Comparison of ENCODE assay signal across 1 cellular context in the genomic region with DNA sequence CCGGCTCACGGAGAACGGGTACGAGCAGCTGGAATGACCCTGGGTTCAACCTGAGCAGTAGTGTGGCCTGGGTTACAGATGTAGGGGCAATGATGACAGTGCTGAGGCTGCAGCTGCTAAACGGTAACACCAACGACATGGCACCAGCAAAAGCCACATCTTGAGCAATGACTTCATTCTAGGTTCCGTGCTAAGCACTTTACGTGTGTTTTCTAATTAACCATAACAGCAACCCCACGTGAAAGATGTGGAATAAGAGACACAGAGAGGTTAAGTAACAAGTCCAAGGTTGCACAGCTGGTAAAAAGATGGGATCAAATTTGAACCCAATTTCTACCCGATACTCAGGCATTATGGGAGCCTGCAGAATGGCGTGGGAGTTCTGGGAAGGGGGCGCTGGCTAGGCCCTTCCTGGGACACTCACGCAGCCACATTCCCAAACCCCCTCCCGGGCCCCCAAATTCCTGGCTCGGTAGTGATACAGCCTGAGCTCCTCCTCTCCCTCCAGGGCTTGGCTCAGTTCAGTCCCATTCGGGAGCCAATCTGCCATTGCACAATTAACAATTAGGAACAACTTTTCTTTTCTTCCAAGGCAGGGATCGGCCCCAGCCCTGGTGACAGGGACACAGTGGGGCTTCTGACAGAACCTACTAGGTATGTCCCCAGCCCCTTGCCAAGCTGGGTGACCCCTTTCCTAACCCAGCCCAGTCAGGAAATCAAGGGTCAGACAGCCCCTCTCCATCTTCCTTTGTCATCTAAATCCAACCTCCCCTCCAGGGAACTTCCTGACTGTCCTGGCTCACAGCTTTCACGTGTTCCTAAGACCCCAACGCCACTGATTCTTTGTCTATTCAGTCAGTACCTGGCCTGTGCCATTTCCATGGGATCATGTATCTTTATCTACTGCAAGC.
TF ChIP-seq lines count a peak whose summit lies in the region.

No MANE protein-coding gene starts in this region.

TF ChIP-seq in K562, 482 proteins besides CTCF, POLR2A, EP300 and RAD21:
- TF ChIP-seq, protein P1, sequence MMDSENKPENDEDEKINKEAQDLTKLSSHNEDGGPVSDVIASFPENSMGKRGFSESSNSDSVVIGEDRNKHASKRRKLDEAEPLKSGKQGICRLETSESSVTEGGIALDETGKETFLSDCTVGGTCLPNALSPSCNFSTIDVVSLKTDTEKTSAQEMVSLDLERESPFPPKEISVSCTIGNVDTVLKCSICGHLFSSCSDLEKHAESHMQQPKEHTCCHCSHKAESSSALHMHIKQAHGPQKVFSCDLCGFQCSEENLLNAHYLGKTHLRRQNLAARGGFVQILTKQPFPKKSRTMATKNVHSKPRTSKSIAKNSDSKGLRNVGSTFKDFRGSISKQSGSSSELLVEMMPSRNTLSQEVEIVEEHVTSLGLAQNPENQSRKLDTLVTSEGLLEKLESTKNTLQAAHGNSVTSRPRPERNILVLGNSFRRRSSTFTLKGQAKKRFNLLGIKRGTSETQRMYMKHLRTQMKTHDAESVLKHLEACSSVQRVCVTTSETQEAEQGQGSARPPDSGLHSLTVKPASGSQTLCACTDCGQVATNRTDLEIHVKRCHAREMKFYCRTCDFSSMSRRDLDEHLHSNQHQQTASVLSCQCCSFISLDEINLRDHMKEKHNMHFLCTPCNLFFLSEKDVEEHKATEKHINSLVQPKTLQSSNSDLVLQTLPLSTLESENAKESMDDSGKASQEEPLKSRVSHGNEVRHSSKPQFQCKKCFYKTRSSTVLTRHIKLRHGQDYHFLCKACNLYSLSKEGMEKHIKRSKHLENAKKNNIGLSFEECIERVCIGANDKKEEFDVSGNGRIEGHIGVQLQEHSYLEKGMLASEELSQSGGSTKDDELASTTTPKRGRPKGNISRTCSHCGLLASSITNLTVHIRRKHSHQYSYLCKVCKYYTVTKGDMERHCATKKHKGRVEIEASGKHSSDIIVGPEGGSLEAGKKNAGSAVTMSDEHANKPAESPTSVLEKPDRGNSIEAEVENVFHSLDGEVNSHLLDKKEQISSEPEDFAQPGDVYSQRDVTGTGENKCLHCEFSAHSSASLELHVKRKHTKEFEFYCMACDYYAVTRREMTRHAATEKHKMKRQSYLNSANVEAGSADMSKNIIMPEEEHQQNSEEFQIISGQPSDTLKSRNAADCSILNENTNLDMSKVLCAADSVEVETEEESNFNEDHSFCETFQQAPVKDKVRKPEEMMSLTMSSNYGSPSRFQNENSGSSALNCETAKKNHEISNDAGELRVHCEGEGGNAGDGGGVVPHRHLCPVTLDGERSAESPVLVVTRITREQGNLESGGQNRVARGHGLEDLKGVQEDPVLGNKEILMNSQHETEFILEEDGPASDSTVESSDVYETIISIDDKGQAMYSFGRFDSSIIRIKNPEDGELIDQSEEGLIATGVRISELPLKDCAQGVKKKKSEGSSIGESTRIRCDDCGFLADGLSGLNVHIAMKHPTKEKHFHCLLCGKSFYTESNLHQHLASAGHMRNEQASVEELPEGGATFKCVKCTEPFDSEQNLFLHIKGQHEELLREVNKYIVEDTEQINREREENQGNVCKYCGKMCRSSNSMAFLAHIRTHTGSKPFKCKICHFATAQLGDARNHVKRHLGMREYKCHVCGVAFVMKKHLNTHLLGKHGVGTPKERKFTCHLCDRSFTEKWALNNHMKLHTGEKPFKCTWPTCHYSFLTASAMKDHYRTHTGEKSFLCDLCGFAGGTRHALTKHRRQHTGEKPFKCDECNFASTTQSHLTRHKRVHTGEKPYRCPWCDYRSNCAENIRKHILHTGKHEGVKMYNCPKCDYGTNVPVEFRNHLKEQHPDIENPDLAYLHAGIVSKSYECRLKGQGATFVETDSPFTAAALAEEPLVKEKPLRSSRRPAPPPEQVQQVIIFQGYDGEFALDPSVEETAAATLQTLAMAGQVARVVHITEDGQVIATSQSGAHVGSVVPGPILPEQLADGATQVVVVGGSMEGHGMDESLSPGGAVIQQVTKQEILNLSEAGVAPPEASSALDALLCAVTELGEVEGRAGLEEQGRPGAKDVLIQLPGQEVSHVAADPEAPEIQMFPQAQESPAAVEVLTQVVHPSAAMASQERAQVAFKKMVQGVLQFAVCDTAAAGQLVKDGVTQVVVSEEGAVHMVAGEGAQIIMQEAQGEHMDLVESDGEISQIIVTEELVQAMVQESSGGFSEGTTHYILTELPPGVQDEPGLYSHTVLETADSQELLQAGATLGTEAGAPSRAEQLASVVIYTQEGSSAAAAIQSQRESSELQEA (IDR thresholded peaks at IDR 0.05; ENCODE audit: low read depth): no peak
- TF ChIP-seq, protein P2, sequence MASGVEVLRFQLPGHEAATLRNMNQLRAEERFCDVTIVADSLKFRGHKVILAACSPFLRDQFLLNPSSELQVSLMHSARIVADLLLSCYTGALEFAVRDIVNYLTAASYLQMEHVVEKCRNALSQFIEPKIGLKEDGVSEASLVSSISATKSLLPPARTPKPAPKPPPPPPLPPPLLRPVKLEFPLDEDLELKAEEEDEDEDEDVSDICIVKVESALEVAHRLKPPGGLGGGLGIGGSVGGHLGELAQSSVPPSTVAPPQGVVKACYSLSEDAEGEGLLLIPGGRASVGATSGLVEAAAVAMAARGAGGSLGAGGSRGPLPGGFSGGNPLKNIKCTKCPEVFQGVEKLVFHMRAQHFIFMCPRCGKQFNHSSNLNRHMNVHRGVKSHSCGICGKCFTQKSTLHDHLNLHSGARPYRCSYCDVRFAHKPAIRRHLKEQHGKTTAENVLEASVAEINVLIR (CRISPR knock-in tag; IDR thresholded peaks at IDR 0.05): no peak
- TF ChIP-seq, protein P3, sequence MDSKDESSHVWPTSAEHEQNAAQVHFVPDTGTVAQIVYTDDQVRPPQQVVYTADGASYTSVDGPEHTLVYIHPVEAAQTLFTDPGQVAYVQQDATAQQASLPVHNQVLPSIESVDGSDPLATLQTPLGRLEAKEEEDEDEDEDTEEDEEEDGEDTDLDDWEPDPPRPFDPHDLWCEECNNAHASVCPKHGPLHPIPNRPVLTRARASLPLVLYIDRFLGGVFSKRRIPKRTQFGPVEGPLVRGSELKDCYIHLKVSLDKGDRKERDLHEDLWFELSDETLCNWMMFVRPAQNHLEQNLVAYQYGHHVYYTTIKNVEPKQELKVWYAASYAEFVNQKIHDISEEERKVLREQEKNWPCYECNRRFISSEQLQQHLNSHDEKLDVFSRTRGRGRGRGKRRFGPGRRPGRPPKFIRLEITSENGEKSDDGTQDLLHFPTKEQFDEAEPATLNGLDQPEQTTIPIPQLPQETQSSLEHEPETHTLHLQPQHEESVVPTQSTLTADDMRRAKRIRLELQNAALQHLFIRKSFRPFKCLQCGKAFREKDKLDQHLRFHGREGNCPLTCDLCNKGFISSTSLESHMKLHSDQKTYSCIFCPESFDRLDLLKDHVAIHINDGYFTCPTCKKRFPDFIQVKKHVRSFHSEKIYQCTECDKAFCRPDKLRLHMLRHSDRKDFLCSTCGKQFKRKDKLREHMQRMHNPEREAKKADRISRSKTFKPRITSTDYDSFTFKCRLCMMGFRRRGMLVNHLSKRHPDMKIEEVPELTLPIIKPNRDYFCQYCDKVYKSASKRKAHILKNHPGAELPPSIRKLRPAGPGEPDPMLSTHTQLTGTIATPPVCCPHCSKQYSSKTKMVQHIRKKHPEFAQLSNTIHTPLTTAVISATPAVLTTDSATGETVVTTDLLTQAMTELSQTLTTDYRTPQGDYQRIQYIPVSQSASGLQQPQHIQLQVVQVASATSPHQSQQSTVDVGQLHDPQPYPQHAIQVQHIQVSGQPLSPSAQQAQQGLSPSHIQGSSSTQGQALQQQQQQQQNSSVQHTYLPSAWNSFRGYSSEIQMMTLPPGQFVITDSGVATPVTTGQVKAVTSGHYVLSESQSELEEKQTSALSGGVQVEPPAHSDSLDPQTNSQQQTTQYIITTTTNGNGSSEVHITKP (IDR thresholded peaks at IDR 0.05; ENCODE audit: partially characterized antibody): no peak
- TF ChIP-seq TEAD4 (IDR thresholded peaks at IDR 0.05; ENCODE audit: low read length): no peak
- TF ChIP-seq TEAD4 (CRISPR knock-in tag; IDR thresholded peaks at IDR 0.05; ENCODE audit: borderline replicate concordance): 0 out of 2 replicates have a peak, but pooled peaks have one; percentile 49
- TF ChIP-seq CEBPB (tag; IDR thresholded peaks at IDR 0.05): peak; percentile 42; the same call in 1 of the 2 replicates
- no peak for TF ChIP-seq ZNF384 (IDR thresholded peaks at IDR 0.05; ENCODE audit: low read depth, low read length)
- TF ChIP-seq ZNF695 (CRISPR knock-in tag; IDR thresholded peaks at IDR 0.05): no peak
- TF ChIP-seq MTA2 (IDR thresholded peaks at IDR 0.05; ENCODE audit: low read depth): no peak
- no peak for TF ChIP-seq EZH2 (IDR thresholded peaks at IDR 0.05; ENCODE audit: borderline replicate concordance, low read depth, low read length)
- no peak for TF ChIP-seq ZNF347 (CRISPR knock-in tag; IDR thresholded peaks at IDR 0.05; ENCODE audit: low read depth)
- TF ChIP-seq BCOR (IDR thresholded peaks at IDR 0.05): peak; percentile 64
- TF ChIP-seq, protein P4, sequence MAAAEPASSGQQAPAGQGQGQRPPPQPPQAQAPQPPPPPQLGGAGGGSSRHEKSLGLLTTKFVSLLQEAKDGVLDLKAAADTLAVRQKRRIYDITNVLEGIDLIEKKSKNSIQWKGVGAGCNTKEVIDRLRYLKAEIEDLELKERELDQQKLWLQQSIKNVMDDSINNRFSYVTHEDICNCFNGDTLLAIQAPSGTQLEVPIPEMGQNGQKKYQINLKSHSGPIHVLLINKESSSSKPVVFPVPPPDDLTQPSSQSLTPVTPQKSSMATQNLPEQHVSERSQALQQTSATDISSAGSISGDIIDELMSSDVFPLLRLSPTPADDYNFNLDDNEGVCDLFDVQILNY (CRISPR knock-in tag; IDR thresholded peaks at IDR 0.05): no peak
- no peak for TF ChIP-seq KAT2B (IDR thresholded peaks at IDR 0.05; ENCODE audit: low read depth, low read length)
- no peak for TF ChIP-seq ZFX (CRISPR knock-in tag; IDR thresholded peaks at IDR 0.05)
- no peak for TF ChIP-seq ZNF224 (CRISPR knock-in tag; IDR thresholded peaks at IDR 0.05)
- TF ChIP-seq, protein P5, sequence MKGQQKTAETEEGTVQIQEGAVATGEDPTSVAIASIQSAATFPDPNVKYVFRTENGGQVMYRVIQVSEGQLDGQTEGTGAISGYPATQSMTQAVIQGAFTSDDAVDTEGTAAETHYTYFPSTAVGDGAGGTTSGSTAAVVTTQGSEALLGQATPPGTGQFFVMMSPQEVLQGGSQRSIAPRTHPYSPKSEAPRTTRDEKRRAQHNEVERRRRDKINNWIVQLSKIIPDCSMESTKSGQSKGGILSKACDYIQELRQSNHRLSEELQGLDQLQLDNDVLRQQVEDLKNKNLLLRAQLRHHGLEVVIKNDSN (CRISPR knock-in tag; IDR thresholded peaks at IDR 0.05): peak; percentile 13; the same call in 1 of the 2 replicates
- TF ChIP-seq NR3C1 (CRISPR knock-in tag; IDR thresholded peaks at IDR 0.05): no peak
- TF ChIP-seq TCF3 (CRISPR knock-in tag; IDR thresholded peaks at IDR 0.05): no peak
- TF ChIP-seq, protein P6, sequence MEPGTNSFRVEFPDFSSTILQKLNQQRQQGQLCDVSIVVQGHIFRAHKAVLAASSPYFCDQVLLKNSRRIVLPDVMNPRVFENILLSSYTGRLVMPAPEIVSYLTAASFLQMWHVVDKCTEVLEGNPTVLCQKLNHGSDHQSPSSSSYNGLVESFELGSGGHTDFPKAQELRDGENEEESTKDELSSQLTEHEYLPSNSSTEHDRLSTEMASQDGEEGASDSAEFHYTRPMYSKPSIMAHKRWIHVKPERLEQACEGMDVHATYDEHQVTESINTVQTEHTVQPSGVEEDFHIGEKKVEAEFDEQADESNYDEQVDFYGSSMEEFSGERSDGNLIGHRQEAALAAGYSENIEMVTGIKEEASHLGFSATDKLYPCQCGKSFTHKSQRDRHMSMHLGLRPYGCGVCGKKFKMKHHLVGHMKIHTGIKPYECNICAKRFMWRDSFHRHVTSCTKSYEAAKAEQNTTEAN (CRISPR knock-in tag; IDR thresholded peaks at IDR 0.05): no peak
- TF ChIP-seq, protein P7, sequence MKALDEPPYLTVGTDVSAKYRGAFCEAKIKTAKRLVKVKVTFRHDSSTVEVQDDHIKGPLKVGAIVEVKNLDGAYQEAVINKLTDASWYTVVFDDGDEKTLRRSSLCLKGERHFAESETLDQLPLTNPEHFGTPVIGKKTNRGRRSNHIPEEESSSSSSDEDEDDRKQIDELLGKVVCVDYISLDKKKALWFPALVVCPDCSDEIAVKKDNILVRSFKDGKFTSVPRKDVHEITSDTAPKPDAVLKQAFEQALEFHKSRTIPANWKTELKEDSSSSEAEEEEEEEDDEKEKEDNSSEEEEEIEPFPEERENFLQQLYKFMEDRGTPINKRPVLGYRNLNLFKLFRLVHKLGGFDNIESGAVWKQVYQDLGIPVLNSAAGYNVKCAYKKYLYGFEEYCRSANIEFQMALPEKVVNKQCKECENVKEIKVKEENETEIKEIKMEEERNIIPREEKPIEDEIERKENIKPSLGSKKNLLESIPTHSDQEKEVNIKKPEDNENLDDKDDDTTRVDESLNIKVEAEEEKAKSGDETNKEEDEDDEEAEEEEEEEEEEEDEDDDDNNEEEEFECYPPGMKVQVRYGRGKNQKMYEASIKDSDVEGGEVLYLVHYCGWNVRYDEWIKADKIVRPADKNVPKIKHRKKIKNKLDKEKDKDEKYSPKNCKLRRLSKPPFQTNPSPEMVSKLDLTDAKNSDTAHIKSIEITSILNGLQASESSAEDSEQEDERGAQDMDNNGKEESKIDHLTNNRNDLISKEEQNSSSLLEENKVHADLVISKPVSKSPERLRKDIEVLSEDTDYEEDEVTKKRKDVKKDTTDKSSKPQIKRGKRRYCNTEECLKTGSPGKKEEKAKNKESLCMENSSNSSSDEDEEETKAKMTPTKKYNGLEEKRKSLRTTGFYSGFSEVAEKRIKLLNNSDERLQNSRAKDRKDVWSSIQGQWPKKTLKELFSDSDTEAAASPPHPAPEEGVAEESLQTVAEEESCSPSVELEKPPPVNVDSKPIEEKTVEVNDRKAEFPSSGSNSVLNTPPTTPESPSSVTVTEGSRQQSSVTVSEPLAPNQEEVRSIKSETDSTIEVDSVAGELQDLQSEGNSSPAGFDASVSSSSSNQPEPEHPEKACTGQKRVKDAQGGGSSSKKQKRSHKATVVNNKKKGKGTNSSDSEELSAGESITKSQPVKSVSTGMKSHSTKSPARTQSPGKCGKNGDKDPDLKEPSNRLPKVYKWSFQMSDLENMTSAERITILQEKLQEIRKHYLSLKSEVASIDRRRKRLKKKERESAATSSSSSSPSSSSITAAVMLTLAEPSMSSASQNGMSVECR (CRISPR knock-in tag; IDR thresholded peaks at IDR 0.05): 0 out of 2 replicates have a peak, but pooled peaks have one; percentile 27
- TF ChIP-seq ADNP (tag; IDR thresholded peaks at IDR 0.05): peak; percentile 62; the same call in 1 of the 2 replicates
- TF ChIP-seq ZFP36 (IDR thresholded peaks at IDR 0.05; ENCODE audit: low read depth, low read length, partially characterized antibody): peak; percentile 82
- TF ChIP-seq ZNF507 (tag; conservative IDR thresholded peaks at IDR 0.05): no peak
- TF ChIP-seq CBFA2T2 (conservative IDR thresholded peaks at IDR 0.05): no peak
- TF ChIP-seq RBM25 (IDR thresholded peaks at IDR 0.05; ENCODE audit: low read depth, low read length, severe bottlenecking): peak; percentile 66
- no peak for TF ChIP-seq KLF13 (tag; IDR thresholded peaks at IDR 0.05; ENCODE audit: borderline replicate concordance, low read depth)
